Comparison of ENCODE assay signal across 8 cellular contexts in the genomic region with DNA sequence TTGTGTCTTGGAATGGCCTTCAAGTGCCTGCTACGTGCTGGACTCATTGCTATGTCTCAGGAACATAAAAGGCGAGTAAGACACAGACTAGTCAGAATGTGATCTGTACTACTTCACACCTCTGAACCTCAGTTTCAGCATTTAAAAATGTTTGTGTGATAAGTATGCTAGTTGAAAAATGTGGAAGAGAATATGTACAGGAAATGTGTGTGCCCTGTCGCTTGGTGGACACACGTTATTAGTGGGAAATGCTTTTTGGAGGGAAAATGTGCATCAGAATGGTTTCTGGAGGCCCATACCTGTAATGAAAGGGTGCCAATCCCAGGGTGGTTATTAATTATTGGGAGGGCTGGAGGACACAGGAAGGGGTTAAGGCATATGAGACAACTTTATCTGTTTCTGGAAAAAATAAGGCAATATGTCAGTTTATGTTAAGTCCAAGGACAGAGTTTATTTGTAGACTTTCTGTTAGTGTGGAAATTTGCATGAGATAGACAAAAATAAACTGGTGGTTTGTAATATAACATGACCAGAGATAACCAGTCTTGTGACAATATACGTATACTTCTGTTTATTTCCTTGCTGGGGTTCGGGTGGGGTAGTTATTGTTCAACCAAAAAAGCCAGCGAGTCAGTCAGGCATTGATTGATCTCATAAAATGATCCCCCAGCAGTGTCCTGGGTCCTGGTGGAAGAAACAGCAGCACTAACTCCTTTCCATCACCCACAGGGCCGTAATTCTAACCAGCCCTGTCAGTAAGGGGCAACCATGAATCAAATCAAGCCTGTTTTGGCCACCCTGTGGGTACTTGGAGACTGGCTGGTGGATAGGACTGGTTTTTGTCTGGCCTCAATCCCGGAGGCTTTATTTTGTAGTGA.
DNase-seq lines count a peak whose midpoint lies in the region; ATAC-seq and TF ChIP-seq lines count a peak whose summit lies in the region.

No MANE protein-coding gene starts in this region.

- ATAC-seq in heart left ventricle = no peak
- peak; percentile 51 for ATAC-seq in HG03064 (IDR thresholded peaks at IDR 0.05; ENCODE audit: low read depth, unreplicated experiment)
- ATAC-seq in esophagus mucosa = no peak

- WGBS in heart left ventricle, 4 donors = 65 to 72% (median 66%) methylated on average over 9 of the region's 9 CpGs
- WGBS in stomach, 5 donors = 51 to 61% (median 58%) methylated on average over 9 of the region's 9 CpGs

- TF ChIP-seq POLR2A in heart left ventricle (IDR thresholded peaks at IDR 0.05) = no peak
- no peak for TF ChIP-seq POLR2A in stomach (IDR thresholded peaks at IDR 0.05)

- H3K27me3 ChIP-seq in cardiac muscle cell (no peaks in the 10 kb centered on the region), heart left ventricle (no peaks in the 10 kb centered on the region), stomach (no peaks in the 10 kb centered on the region)
- H3K27me3 ChIP-seq in effector memory CD4-positive, alpha-beta T cell (replicated peaks; ENCODE audit: control insufficient read depth, insufficient read depth, low read length, poor library complexity, severe bottlenecking) = no peaks in the 10 kb centered on the region

- no peak for TF ChIP-seq CTCF in cardiac muscle cell (IDR thresholded peaks at IDR 0.05; ENCODE audit: low read depth, low read length)
- no peak for TF ChIP-seq CTCF in heart left ventricle (IDR thresholded peaks at IDR 0.05)
- TF ChIP-seq CTCF in stomach (IDR thresholded peaks at IDR 0.05) = no peak

- DNase-seq in cardiac muscle cell (ENCODE audit: low read depth in 1 of 2, low spot score in 1 of 2) (no peak), heart left ventricle (no peak), cerebellar cortex (ENCODE audit: low spot score) (peak; percentile 60), stomach (no peak)
- no peak for DNase-seq in effector memory CD4-positive, alpha-beta T cell
- DNase-seq in central memory CD4-positive, alpha-beta T cell = no peak

- TF ChIP-seq EP300 in stomach (IDR thresholded peaks at IDR 0.05) = no peak

- H3K27ac ChIP-seq in cardiac muscle cell (peak overlapping the region; percentile 16), heart left ventricle (no peak overlapping the region), stomach (peak overlapping the region in 2 of 5 donors; percentile 18 to 43)
- no peak overlapping the region for H3K27ac ChIP-seq in effector memory CD4-positive, alpha-beta T cell (ENCODE audit: insufficient read depth, low read length, poor library complexity, severe bottlenecking)

- H3K4me1 ChIP-seq in cardiac muscle cell (ENCODE audit: low read depth) = peaks cover 48% of the 10 kb centered on the region
- H3K4me1 ChIP-seq in heart left ventricle = peaks cover 6 to 69% (median 41%) of the 10 kb centered on the region in 12 donors
- H3K4me1 ChIP-seq in effector memory CD4-positive, alpha-beta T cell (ENCODE audit: control insufficient read depth, insufficient read depth, low read length, poor library complexity, severe bottlenecking) = peaks cover 5% of the 10 kb centered on the region
- peaks cover 20 to 73% (median 45%) of the 10 kb centered on the region in 4 donors for H3K4me1 ChIP-seq in stomach

- H3K9me3 ChIP-seq in cardiac muscle cell (ENCODE audit: low read depth) (no peaks in the 10 kb centered on the region), heart left ventricle (no peaks in the 10 kb centered on the region), stomach (no peaks in the 10 kb centered on the region)
- no peaks in the 10 kb centered on the region for H3K9me3 ChIP-seq in effector memory CD4-positive, alpha-beta T cell (ENCODE audit: control insufficient read depth, low read length)

- H3K36me3 ChIP-seq in cardiac muscle cell = no peaks in the 10 kb centered on the region
- H3K36me3 ChIP-seq in heart left ventricle = no peaks in the 10 kb centered on the region
- H3K36me3 ChIP-seq in effector memory CD4-positive, alpha-beta T cell (ENCODE audit: control insufficient read depth, insufficient read depth, low read length) = no peaks in the 10 kb centered on the region
- H3K36me3 ChIP-seq in stomach = no peaks in the 10 kb centered on the region

- H3K4me3 ChIP-seq in cardiac muscle cell (no peak overlapping the region), heart left ventricle (no peak overlapping the region), stomach (no peak overlapping the region)
- H3K4me3 ChIP-seq in effector memory CD4-positive, alpha-beta T cell (ENCODE audit: insufficient read depth, low read depth, low read length, poor library complexity, severe bottlenecking) = no peak overlapping the region

- intact Hi-C loops in heart left ventricle (cut with DNase I) (loop anchor here in 1 of 10 donors (10.0 kb wide), 1 partner anchor 99 kb away; no protein-coding TSS in a partner anchor), stomach (cut with DNase I; ENCODE audit: low total_unique reads) (no loop called here)
